Comparison of ENCODE assay signal across 18 cellular contexts in genomic region chr6:111653961-111654360, GRCh38. TPM values are rescaled to one million over a fixed set of nuclear protein-coding genes. Genes with fewer than 3 reads are reported as not detected.
DNase-seq lines count a peak whose midpoint lies in the region; ATAC-seq, FAIRE-seq and TF ChIP-seq lines count a peak whose summit lies in the region.
"Had no signal": no experiment of that assay in that cellular context is flagged by ENCODE, and none has a peak within 500 bp of the region (broad histone marks: within the 10 kb centered on the region; RNA-seq: fewer than 3 reads in every experiment).

No MANE protein-coding gene starts in this region.

- peak; percentile 49 for ATAC-seq in left lobe of liver
- ATAC-seq: GM12878 had no signal

- peak; percentile 73 for DNase-seq in DMS79 treated with DMSO at 0.1 percent for 48 hours (lab: John Stamatoyannopoulos, UW)
- DNase-seq in NCI-H128 (lab: John Stamatoyannopoulos, UW; ENCODE audit: unreplicated experiment) = peak; percentile 32
- peak; percentile 82 for DNase-seq in NCI-H69 (lab: John Stamatoyannopoulos, UW)
- DNase-seq in left lobe of liver (ENCODE audit: low spot score) = no peak
- DNase-seq in H54 (ENCODE audit: insufficient read length, low spot score) = no peak
- no peak for DNase-seq in SK-N-DZ (ENCODE audit: low spot score)
- DNase-seq in activated CD8-positive, alpha-beta memory T cell treated with anti-CD3 and anti-CD28 coated beads, Interleukin-2, amount 50 U/mL, for 4 hours = no peak
- DNase-seq: activated CD4-positive, CD25-positive, alpha-beta regulatory T cell treated with anti-CD3 and anti-CD28 coated beads, Interleukin-2, amount 50 U/mL, for 72 hours; Calu3; dermis blood vessel endothelial cell; hippocampal formation; kidney; stimulated activated CD4-positive, alpha-beta T cell treated with anti-CD3 and anti-CD28 coated beads, Interleukin-1b, Interleukin-23, amount 100 ng/mL, for 48 hours; stimulated activated naive CD4-positive, alpha-beta T cell treated with Interleukin-2 at 50 U/mL for 16 hours; T1000; tibial artery had no signal

- no peak for TF ChIP-seq POLR2A in H54 (IDR thresholded peaks at IDR 0.05; ENCODE audit: low read depth, low read length)

- FAIRE-seq in H54 (lab: Jason Lieb, UNC) = no peak
- FAIRE-seq: endothelial cell of umbilical vein, GM12878, kidney had no signal

RNA-seq across cellular contexts. Expression of gene TRAF3IP2, which starts 48.3 kb away (rescaled TPM):
- total RNA-seq in left lobe of liver = 8.3 TPM
- 0.42 and 0.70 TPM in 2 replicates for polyA plus RNA-seq in SK-N-DZ (2014; cell fraction: cytosol; rRNA removed)
- 1.4 TPM in 1 of 2 replicates, not detected in the other for polyA plus RNA-seq in SK-N-DZ (2014; cell fraction: nucleus; rRNA removed)

Comparison
In these comparisons a context has a peak if more than half of its experiments do, and no peak if none do; other contexts are left out.
1. DNase-seq: peak in DMS79 treated with DMSO at 0.1 percent for 48 hours (single experiment), NCI-H128 (single experiment) and NCI-H69 (single experiment); none in left lobe of liver (single experiment), H54 (single experiment), SK-N-DZ (single experiment) and activated CD8-positive, alpha-beta memory T cell treated with anti-CD3 and anti-CD28 coated beads, Interleukin-2, amount 50 U/mL, for 4 hours (single experiment).